10 cellular contexts compared by ENCODE assay signal in genomic region chr20:8073024-8073832, GRCh38. TPM values are rescaled to one million over a fixed set of nuclear protein-coding genes. Genes with fewer than 3 reads are reported as not detected.
DNase-seq lines count a peak whose midpoint lies in the region; ATAC-seq and TF ChIP-seq lines count a peak whose summit lies in the region.
"Had no signal": no experiment of that assay in that cellular context is flagged by ENCODE, and none has a peak within 500 bp of the region (broad histone marks: within the 10 kb centered on the region; RNA-seq: fewer than 3 reads in every experiment).

No MANE protein-coding gene starts in this region.

- peak overlapping the region; percentile 83 for H2AFZ ChIP-seq in neuronal stem cell (ENCODE audit: low read length)

- H3K4me3 ChIP-seq in NT2/D1 (ENCODE audit: insufficient read length, low read depth), result no peak overlapping the region
- no peak overlapping the region for H3K4me3 ChIP-seq in choroid plexus epithelial cell (ENCODE audit: low read depth, low read length)
- no peak overlapping the region for H3K4me3 ChIP-seq in neuronal stem cell (ENCODE audit: low read length in 2 of 2)

- no peak overlapping the region for H4K8ac ChIP-seq in neuronal stem cell (ENCODE audit: low read depth, low read length)

- H3K27ac ChIP-seq in neuronal stem cell (replicated peaks; ENCODE audit: low read length), result no peak overlapping the region
- H3K27ac ChIP-seq: KMS-11 had no signal

- DNase-seq in GM04503 (ENCODE audit: low read depth) (peak; percentile 37), NT2/D1 (ENCODE audit: low read depth, low spot score) (peak; percentile 38), choroid plexus epithelial cell (ENCODE audit: low read depth) (peak; percentile 93), neuronal stem cell (ENCODE audit: low spot score) (no peak), foreskin melanocyte (no peak)
- no peak for DNase-seq in stimulated activated CD4-positive, alpha-beta T cell treated with anti-CD3 and anti-CD28 coated beads, Interleukin-4, amount 100 ng/mL, for 1 hour
- DNase-seq in activated CD4-positive, alpha-beta T cell treated with anti-CD3 and anti-CD28 coated beads for 4 hours, result no peak
- DNase-seq: activated CD8-positive, alpha-beta memory T cell treated with anti-CD3 and anti-CD28 coated beads, Interleukin-2, amount 50 U/mL, for 48 hours had no signal

- H3K23ac ChIP-seq in neuronal stem cell (ENCODE audit: low read depth, low read length, poor library complexity), result no peak overlapping the region

- H2AK5ac ChIP-seq in neuronal stem cell (ENCODE audit: low read depth, low read length), result no peak overlapping the region

- no peak overlapping the region for H3K9ac ChIP-seq in NT2/D1 (ENCODE audit: insufficient read length, low read depth)
- no peak overlapping the region for H3K9ac ChIP-seq in neuronal stem cell (ENCODE audit: low read depth, low read length, poor library complexity)
- H3K9ac ChIP-seq: KMS-11 had no signal

- H3K27me3 ChIP-seq in NT2/D1 (ENCODE audit: insufficient read depth, insufficient read length), result no peaks in the 10 kb centered on the region
- no peaks in the 10 kb centered on the region for H3K27me3 ChIP-seq in neuronal stem cell (ENCODE audit: control insufficient read depth in 3 of 3, insufficient read depth in 3 of 3, low read depth in 1 of 3, low read length in 3 of 3)

- H3K18ac ChIP-seq in neuronal stem cell (ENCODE audit: low read length), result no peak overlapping the region

- no peak overlapping the region for H2BK120ac ChIP-seq in neuronal stem cell (ENCODE audit: low read depth, low read length)

- H3K36me3 ChIP-seq in NT2/D1 (ENCODE audit: insufficient read depth, insufficient read length, low read length) (no peaks in the 10 kb centered on the region), neuronal stem cell (replicated peaks in 1 of 2; ENCODE audit: control insufficient read depth in 2 of 2, insufficient read depth in 2 of 2, low read length in 2 of 2) (no peaks in the 10 kb centered on the region)

- H2BK5ac ChIP-seq in neuronal stem cell (ENCODE audit: low read length), result no peak overlapping the region

- H3K14ac ChIP-seq in neuronal stem cell (ENCODE audit: low read length), result no peak overlapping the region

- no peak overlapping the region for H2BK12ac ChIP-seq in neuronal stem cell (ENCODE audit: low read length)

- no peak overlapping the region for H2BK15ac ChIP-seq in neuronal stem cell (ENCODE audit: low read length)

- H3K79me1 ChIP-seq in neuronal stem cell (ENCODE audit: low read depth, low read length), result no peaks in the 10 kb centered on the region

- H4K91ac ChIP-seq in neuronal stem cell (ENCODE audit: low read depth, low read length, poor library complexity), result no peak overlapping the region

- no peak overlapping the region for H3K4ac ChIP-seq in neuronal stem cell (ENCODE audit: low read length)

- no peak for ATAC-seq in HG02571 (IDR thresholded peaks at IDR 0.05; ENCODE audit: unreplicated experiment)

- no CpG with 5 or more reads among the region's 5 CpGs for WGBS in neuronal stem cell (ENCODE audit: extremely low coverage in 2 of 2, insufficient read length in 2 of 2, insufficient replicate concordance in 1 of 2), 2 donors

- H3K4me1 ChIP-seq in NT2/D1 (ENCODE audit: insufficient read depth, insufficient read length), result no peaks in the 10 kb centered on the region
- peaks cover 0 to 7% of the 10 kb centered on the region in 2 donors for H3K4me1 ChIP-seq in neuronal stem cell (ENCODE audit: control insufficient read depth in 2 of 2, insufficient read depth in 1 of 2, low read depth in 1 of 2, low read length in 2 of 2)

- H3K4me2 ChIP-seq in neuronal stem cell (ENCODE audit: insufficient read depth, low read length, poor library complexity, severe bottlenecking), result no peak overlapping the region
- H3K4me2 ChIP-seq: KMS-11 had no signal

- no peak for TF ChIP-seq CTCF in choroid plexus epithelial cell (conservative IDR thresholded peaks at IDR 0.05; ENCODE audit: low read depth, low read length)

- H3K9me3 ChIP-seq in NT2/D1 (ENCODE audit: insufficient read depth, low read length) (no peaks in the 10 kb centered on the region), neuronal stem cell (replicated peaks in 1 of 2; ENCODE audit: control insufficient read depth in 2 of 2, insufficient read depth in 1 of 2, low read depth in 1 of 2, low read length in 2 of 2) (no peaks in the 10 kb centered on the region)

RNA-seq across cellular contexts. Expression of gene TMX4, which starts 53.7 kb away (rescaled TPM):
- 12.0 TPM for polyA plus RNA-seq in neuronal stem cell (2013, experiment 1 of 2)
- polyA plus RNA-seq in neuronal stem cell (2013, experiment 2 of 2), result 11.9 TPM

RNA-seq across cellular contexts. Expression of gene PLCB1, which starts 58.8 kb away (rescaled TPM):
- polyA plus RNA-seq in neuronal stem cell (2013, experiment 1 of 2), result 10.6 TPM
- 10.7 TPM for polyA plus RNA-seq in neuronal stem cell (2013, experiment 2 of 2)

Comparison
In these comparisons a context has a peak if more than half of its experiments do, and no peak if none do; other contexts are left out.
1. DNase-seq: peak in GM04503 (single experiment), NT2/D1 (single experiment) and choroid plexus epithelial cell (single experiment); none in neuronal stem cell (single experiment), stimulated activated CD4-positive, alpha-beta T cell treated with anti-CD3 and anti-CD28 coated beads, Interleukin-4, amount 100 ng/mL, for 1 hour (single experiment), activated CD4-positive, alpha-beta T cell treated with anti-CD3 and anti-CD28 coated beads for 4 hours (0 of 2) and foreskin melanocyte (single experiment).